ENCODE assay signal across 2 cellular contexts in the genomic region with DNA sequence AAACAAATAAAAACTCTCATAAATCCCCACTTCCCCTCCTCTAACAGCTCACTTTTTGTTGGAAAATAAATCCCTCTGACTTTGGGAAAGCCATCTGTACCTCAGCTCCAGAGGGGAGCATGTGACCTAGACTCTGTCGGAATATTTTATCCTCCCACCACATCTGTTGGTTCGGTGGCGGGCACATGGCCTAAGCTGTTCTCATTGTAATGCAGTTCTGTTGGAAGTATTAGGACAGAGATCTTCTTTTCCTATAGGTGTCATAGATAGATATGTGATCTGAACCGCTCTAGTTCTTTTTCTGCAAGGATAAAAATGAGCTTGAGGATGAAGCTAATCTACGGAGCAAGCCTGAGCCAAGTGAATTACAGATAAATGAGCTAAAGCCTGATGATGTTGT.
TF ChIP-seq lines count a peak whose summit lies in the region.

No MANE protein-coding gene starts in this region.

TF ChIP-seq in K562, 482 proteins besides CTCF, POLR2A, EP300 and RAD21 (continued from another document):
- TF ChIP-seq, protein P1, sequence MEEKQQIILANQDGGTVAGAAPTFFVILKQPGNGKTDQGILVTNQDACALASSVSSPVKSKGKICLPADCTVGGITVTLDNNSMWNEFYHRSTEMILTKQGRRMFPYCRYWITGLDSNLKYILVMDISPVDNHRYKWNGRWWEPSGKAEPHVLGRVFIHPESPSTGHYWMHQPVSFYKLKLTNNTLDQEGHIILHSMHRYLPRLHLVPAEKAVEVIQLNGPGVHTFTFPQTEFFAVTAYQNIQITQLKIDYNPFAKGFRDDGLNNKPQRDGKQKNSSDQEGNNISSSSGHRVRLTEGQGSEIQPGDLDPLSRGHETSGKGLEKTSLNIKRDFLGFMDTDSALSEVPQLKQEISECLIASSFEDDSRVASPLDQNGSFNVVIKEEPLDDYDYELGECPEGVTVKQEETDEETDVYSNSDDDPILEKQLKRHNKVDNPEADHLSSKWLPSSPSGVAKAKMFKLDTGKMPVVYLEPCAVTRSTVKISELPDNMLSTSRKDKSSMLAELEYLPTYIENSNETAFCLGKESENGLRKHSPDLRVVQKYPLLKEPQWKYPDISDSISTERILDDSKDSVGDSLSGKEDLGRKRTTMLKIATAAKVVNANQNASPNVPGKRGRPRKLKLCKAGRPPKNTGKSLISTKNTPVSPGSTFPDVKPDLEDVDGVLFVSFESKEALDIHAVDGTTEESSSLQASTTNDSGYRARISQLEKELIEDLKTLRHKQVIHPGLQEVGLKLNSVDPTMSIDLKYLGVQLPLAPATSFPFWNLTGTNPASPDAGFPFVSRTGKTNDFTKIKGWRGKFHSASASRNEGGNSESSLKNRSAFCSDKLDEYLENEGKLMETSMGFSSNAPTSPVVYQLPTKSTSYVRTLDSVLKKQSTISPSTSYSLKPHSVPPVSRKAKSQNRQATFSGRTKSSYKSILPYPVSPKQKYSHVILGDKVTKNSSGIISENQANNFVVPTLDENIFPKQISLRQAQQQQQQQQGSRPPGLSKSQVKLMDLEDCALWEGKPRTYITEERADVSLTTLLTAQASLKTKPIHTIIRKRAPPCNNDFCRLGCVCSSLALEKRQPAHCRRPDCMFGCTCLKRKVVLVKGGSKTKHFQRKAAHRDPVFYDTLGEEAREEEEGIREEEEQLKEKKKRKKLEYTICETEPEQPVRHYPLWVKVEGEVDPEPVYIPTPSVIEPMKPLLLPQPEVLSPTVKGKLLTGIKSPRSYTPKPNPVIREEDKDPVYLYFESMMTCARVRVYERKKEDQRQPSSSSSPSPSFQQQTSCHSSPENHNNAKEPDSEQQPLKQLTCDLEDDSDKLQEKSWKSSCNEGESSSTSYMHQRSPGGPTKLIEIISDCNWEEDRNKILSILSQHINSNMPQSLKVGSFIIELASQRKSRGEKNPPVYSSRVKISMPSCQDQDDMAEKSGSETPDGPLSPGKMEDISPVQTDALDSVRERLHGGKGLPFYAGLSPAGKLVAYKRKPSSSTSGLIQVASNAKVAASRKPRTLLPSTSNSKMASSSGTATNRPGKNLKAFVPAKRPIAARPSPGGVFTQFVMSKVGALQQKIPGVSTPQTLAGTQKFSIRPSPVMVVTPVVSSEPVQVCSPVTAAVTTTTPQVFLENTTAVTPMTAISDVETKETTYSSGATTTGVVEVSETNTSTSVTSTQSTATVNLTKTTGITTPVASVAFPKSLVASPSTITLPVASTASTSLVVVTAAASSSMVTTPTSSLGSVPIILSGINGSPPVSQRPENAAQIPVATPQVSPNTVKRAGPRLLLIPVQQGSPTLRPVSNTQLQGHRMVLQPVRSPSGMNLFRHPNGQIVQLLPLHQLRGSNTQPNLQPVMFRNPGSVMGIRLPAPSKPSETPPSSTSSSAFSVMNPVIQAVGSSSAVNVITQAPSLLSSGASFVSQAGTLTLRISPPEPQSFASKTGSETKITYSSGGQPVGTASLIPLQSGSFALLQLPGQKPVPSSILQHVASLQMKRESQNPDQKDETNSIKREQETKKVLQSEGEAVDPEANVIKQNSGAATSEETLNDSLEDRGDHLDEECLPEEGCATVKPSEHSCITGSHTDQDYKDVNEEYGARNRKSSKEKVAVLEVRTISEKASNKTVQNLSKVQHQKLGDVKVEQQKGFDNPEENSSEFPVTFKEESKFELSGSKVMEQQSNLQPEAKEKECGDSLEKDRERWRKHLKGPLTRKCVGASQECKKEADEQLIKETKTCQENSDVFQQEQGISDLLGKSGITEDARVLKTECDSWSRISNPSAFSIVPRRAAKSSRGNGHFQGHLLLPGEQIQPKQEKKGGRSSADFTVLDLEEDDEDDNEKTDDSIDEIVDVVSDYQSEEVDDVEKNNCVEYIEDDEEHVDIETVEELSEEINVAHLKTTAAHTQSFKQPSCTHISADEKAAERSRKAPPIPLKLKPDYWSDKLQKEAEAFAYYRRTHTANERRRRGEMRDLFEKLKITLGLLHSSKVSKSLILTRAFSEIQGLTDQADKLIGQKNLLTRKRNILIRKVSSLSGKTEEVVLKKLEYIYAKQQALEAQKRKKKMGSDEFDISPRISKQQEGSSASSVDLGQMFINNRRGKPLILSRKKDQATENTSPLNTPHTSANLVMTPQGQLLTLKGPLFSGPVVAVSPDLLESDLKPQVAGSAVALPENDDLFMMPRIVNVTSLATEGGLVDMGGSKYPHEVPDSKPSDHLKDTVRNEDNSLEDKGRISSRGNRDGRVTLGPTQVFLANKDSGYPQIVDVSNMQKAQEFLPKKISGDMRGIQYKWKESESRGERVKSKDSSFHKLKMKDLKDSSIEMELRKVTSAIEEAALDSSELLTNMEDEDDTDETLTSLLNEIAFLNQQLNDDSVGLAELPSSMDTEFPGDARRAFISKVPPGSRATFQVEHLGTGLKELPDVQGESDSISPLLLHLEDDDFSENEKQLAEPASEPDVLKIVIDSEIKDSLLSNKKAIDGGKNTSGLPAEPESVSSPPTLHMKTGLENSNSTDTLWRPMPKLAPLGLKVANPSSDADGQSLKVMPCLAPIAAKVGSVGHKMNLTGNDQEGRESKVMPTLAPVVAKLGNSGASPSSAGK (IDR thresholded peaks at IDR 0.05), result peak; percentile 70

TF ChIP-seq in SK-N-SH, 30 proteins besides CTCF, POLR2A, EP300 and RAD21 (continued from another document):
- TF ChIP-seq, protein P2, sequence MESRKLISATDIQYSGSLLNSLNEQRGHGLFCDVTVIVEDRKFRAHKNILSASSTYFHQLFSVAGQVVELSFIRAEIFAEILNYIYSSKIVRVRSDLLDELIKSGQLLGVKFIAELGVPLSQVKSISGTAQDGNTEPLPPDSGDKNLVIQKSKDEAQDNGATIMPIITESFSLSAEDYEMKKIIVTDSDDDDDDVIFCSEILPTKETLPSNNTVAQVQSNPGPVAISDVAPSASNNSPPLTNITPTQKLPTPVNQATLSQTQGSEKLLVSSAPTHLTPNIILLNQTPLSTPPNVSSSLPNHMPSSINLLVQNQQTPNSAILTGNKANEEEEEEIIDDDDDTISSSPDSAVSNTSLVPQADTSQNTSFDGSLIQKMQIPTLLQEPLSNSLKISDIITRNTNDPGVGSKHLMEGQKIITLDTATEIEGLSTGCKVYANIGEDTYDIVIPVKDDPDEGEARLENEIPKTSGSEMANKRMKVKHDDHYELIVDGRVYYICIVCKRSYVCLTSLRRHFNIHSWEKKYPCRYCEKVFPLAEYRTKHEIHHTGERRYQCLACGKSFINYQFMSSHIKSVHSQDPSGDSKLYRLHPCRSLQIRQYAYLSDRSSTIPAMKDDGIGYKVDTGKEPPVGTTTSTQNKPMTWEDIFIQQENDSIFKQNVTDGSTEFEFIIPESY (IDR thresholded peaks at IDR 0.05; ENCODE audit: borderline replicate concordance, low read depth), result no peak
- TF ChIP-seq JUND (IDR thresholded peaks at IDR 0.05), result no peak
- TF ChIP-seq RFX5 (IDR thresholded peaks at IDR 0.05; ENCODE audit: low read length), result no peak
- no peak for TF ChIP-seq TAF1 (IDR thresholded peaks at IDR 0.05; ENCODE audit: borderline replicate concordance, low read depth, low read length)
- no peak for TF ChIP-seq YY1 (IDR thresholded peaks at IDR 0.05; ENCODE audit: low read depth)
- TF ChIP-seq, protein P3, sequence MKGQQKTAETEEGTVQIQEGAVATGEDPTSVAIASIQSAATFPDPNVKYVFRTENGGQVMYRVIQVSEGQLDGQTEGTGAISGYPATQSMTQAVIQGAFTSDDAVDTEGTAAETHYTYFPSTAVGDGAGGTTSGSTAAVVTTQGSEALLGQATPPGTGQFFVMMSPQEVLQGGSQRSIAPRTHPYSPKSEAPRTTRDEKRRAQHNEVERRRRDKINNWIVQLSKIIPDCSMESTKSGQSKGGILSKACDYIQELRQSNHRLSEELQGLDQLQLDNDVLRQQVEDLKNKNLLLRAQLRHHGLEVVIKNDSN (IDR thresholded peaks at IDR 0.05; ENCODE audit: borderline replicate concordance, low read depth), result no peak
